ENCODE assay signal across 1 cellular context in the genomic region with DNA sequence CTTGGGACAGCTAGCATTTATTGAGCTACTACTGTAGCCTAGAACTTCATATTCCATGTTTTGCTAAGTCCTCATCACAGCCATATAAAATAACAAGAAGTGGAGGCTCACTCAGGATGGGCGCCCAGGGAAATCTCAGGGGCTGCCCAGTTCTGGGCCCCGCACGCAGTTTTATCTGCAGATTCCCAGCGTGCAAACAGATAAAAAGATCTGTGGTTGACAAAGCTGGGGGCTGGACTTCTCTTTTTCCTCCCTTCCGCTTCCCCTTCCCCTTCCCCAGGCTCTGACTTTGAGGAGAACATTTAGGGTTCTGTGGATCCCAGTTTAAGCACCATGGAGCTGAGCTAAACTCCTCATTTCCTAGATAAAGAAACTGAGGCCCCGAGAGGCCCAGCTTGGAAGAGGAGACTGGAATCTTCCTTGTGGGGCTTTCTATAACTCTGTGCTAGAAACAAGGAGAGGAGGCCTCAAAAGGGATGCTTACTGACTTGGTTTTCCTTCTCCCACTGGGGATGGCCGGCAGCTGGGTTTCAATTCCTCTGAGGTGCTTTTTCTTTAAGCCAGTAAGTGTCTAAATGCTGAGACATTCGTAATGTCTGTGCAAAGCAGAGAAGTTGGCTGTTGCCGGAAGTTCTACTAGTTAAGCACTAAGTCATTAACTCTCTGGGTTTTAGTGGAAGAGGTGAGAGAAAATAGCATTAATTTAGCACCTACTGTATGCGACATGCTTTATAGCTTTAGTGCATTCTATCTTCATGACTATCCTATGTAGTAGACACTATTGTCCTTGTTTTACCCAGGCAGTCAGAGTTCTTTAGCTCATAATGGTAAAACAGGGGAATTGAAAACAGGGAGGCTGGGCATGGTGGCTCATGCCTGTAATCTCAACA.
A peak's percentile ranks its signal among the peaks of the same experiment; 100 is the strongest.
TF ChIP-seq lines count a peak whose summit lies in the region.

No MANE protein-coding gene starts in this region.

TF ChIP-seq in GM12878, 131 proteins besides CTCF, POLR2A, EP300 and RAD21:
- TF ChIP-seq PML (IDR thresholded peaks at IDR 0.05; ENCODE audit: low read length) (no peak), RUNX3 (IDR thresholded peaks at IDR 0.05; ENCODE audit: low read length) (no peak), ZNF217 (IDR thresholded peaks at IDR 0.05) (0 out of 2 replicates have a peak, but pooled peaks have one; percentile 40), SPI1 (IDR thresholded peaks at IDR 0.05; ENCODE audit: borderline replicate concordance, insufficient read depth, low read depth, low read length) (peak; percentile 59; the same call in 1 of the 2 replicates), ZNF24 (IDR thresholded peaks at IDR 0.05) (peak; percentile 35; the same call in 1 of the 2 replicates)
TF ChIP-seq in GM12878: peak in this region for 3.
